In genomic region chr1:156660752-156661112, GRCh38 we compare ENCODE assay signal across 9 cellular contexts. TPM values are rescaled to one million over a fixed set of nuclear protein-coding genes. Genes with fewer than 3 reads are reported as not detected.
DNase-seq lines count a peak whose midpoint lies in the region; ATAC-seq, FAIRE-seq and TF ChIP-seq lines count a peak whose summit lies in the region.
"Had no signal": no experiment of that assay in that cellular context is flagged by ENCODE, and none has a peak within 500 bp of the region (broad histone marks: within the 10 kb centered on the region; RNA-seq: fewer than 3 reads in every experiment).

No MANE protein-coding gene starts in this region.

- DNase-seq in RWPE1 (ENCODE audit: low spot score) (no peak), esophagus squamous epithelium (lab: John Stamatoyannopoulos, UW) (no peak), skeletal muscle cell (ENCODE audit: low read depth) (no peak), NCI-H1048 (lab: John Stamatoyannopoulos, UW) (no peak), HTR-8/SVneo (ENCODE audit: insufficient read length, low spot score) (no peak), middle frontal gyrus (ENCODE audit: extremely low spot score, low spot score) (no peak)

- FAIRE-seq in HTR-8/SVneo (lab: Jason Lieb, UNC): no peak

- no peak for TF ChIP-seq CTCF in RWPE1 (conservative IDR thresholded peaks at IDR 0.05; ENCODE audit: low read depth)
- no peak for TF ChIP-seq CTCF in esophagus squamous epithelium (IDR thresholded peaks at IDR 0.05)

- TF ChIP-seq POLR2A in esophagus squamous epithelium (IDR thresholded peaks at IDR 0.05): no peak

- peak; percentile 1 for ATAC-seq in GM18517 (IDR thresholded peaks at IDR 0.05; ENCODE audit: unreplicated experiment)
- ATAC-seq in activated CD4-positive, CD25-positive, alpha-beta regulatory T cell treated with anti-CD3 and anti-CD28 coated beads, Interleukin-2, amount 50 U/mL, for 24 hours: no peak

- WGBS in esophagus squamous epithelium, 2 donors: 60 to 67% methylated on average over 1 to 2 of the region's 2 CpGs

- intact Hi-C loops in esophagus squamous epithelium (cut with DNase I): no loop called here

- H3K4me3 ChIP-seq in esophagus squamous epithelium: peak overlapping the region in 3 of 4 donors; percentile 19 to 53 (median 32)
- H3K4me3 ChIP-seq in skeletal muscle cell (ENCODE audit: low read depth, low read length): peak overlapping the region; percentile 8

- peaks cover 0 to 24% (median 0%) of the 10 kb centered on the region in 4 donors for H3K27me3 ChIP-seq in esophagus squamous epithelium

- peaks cover 49 to 90% (median 73%) of the 10 kb centered on the region in 3 donors for H3K4me1 ChIP-seq in esophagus squamous epithelium

- no peaks in the 10 kb centered on the region for H3K9me3 ChIP-seq in esophagus squamous epithelium

- H3K27ac ChIP-seq in RWPE1: peak overlapping the region; percentile 89
- H3K27ac ChIP-seq in esophagus squamous epithelium: peak overlapping the region; percentile 63 to 92 (median 80)

- no peaks in the 10 kb centered on the region for H3K36me3 ChIP-seq in esophagus squamous epithelium

- CTCF ChIA-PET in RWPE1 (lab: Yijun Ruan, JAX): interaction anchor here (0.9 to 2.8 kb wide), 6 partner anchors 13 to 45 kb away, joined by 3 to 15 read pairs (median 8); partner anchors contain the start of genes CRABP2 and NES

- POLR2A ChIA-PET in RWPE1 (lab: Yijun Ruan, JAX; ENCODE audit: low non-redundant PET): interaction anchor here (0.6 to 1.1 kb wide), 2 partner anchors 46 to 245 kb away, joined by 4 to 7 read pairs; no protein-coding TSS in a partner anchor

RNA-seq across cellular contexts. Expression of gene NES, which starts 16.5 kb away (rescaled TPM):
- 1 to 10 TPM; 3.5 to 8.0 (median 5.4) TPM for total RNA-seq in esophagus squamous epithelium

RNA-seq across cellular contexts. Expression of gene BCAN, which starts 18.8 kb away (rescaled TPM):
- total RNA-seq in esophagus squamous epithelium: not detected

RNA-seq across cellular contexts. Expression of gene HAPLN2, which starts 41.5 kb away (rescaled TPM):
- total RNA-seq in esophagus squamous epithelium: under 1 TPM in 1 of 4 donors, not detected in 3; 0.18 TPM
- total RNA-seq: SK-MEL-5 had no signal

RNA-seq across cellular contexts. Expression of gene CRABP2, which starts 44.7 kb away (rescaled TPM):
- 100 to 1,000 TPM; 149 to 916 (median 441) TPM for total RNA-seq in esophagus squamous epithelium

RNA-seq across cellular contexts. Expression of gene GPATCH4, which starts 59.5 kb away (rescaled TPM):
- 10 to 100 TPM; 14.0 to 41.8 (median 25.0) TPM for total RNA-seq in esophagus squamous epithelium
